1 cellular context compared by ENCODE assay signal in genomic region chr19:43634877-43635560, GRCh38.
A peak's percentile ranks its signal among the peaks of the same experiment; 100 is the strongest.
TF ChIP-seq lines count a peak whose summit lies in the region.

No MANE protein-coding gene starts in this region.

TF ChIP-seq in HepG2, 621 proteins besides CTCF, POLR2A, EP300 and RAD21 (continued from another document):
- TF ChIP-seq ZNF878 (CRISPR knock-in tag; IDR thresholded peaks at IDR 0.05) (no peak), HNF1A (IDR thresholded peaks at IDR 0.05; ENCODE audit: low read depth) (no peak), HNF1A (CRISPR knock-in tag; IDR thresholded peaks at IDR 0.05; ENCODE audit: borderline replicate concordance) (peak; percentile 45; the same call in 1 of the 2 replicates), ISL2 (CRISPR knock-in tag; IDR thresholded peaks at IDR 0.05) (no peak), XBP1 (CRISPR knock-in tag; IDR thresholded peaks at IDR 0.05) (no peak), REL (CRISPR knock-in tag; conservative IDR thresholded peaks at IDR 0.05) (no peak), SNAPC2 (CRISPR knock-in tag; IDR thresholded peaks at IDR 0.05) (peak; percentile 57; the same call in 1 of the 2 replicates), AGO1 (IDR thresholded peaks at IDR 0.05; ENCODE audit: low read depth, low read length, poor library complexity, severe bottlenecking) (no peak), POLR2G (IDR thresholded peaks at IDR 0.05; ENCODE audit: low read depth, low read length) (peak; percentile 80), GZF1 (CRISPR knock-in tag; IDR thresholded peaks at IDR 0.05) (no peak), ZNF746 (CRISPR knock-in tag; IDR thresholded peaks at IDR 0.05) (no peak), ZNF317 (CRISPR knock-in tag; IDR thresholded peaks at IDR 0.05) (no peak), ESRRA (CRISPR knock-in tag; IDR thresholded peaks at IDR 0.05; ENCODE audit: low read depth) (peak; percentile 95), CBX2 (IDR thresholded peaks at IDR 0.05; ENCODE audit: low read depth, low read length) (no peak), CBX2 (CRISPR knock-in tag; IDR thresholded peaks at IDR 0.05; ENCODE audit: low read depth) (no peak), ZNF24 (IDR thresholded peaks at IDR 0.05) (no peak), ETV5 (CRISPR knock-in tag; IDR thresholded peaks at IDR 0.05; ENCODE audit: borderline replicate concordance) (peak; percentile 25; the same call in 1 of the 2 replicates), HCFC1 (IDR thresholded peaks at IDR 0.05; ENCODE audit: low read depth, low read length) (no peak), ZNF597 (CRISPR knock-in tag; IDR thresholded peaks at IDR 0.05) (no peak), MTF1 (CRISPR knock-in tag; IDR thresholded peaks at IDR 0.05) (no peak), RFXANK (CRISPR knock-in tag; IDR thresholded peaks at IDR 0.05) (no peak), ZMAT5 (CRISPR knock-in tag; IDR thresholded peaks at IDR 0.05; ENCODE audit: borderline replicate concordance, low read depth) (no peak), ZNF282 (IDR thresholded peaks at IDR 0.05; ENCODE audit: partially characterized antibody) (no peak), ZNF761 (CRISPR knock-in tag; conservative IDR thresholded peaks at IDR 0.05) (0 out of 2 replicates have a peak, but pooled peaks have one; percentile 63), ZNF674 (CRISPR knock-in tag; IDR thresholded peaks at IDR 0.05; ENCODE audit: low read depth) (no peak), HOMEZ (CRISPR knock-in tag; IDR thresholded peaks at IDR 0.05; ENCODE audit: low read depth) (no peak; the same call in 1 of the 2 replicates), HNRNPH1 (optimal IDR thresholded peaks at IDR 0.05; ENCODE audit: low read depth, low read length) (no peak), ZNF263 (CRISPR knock-in tag; IDR thresholded peaks at IDR 0.05) (peak; percentile 70), AGO2 (optimal IDR thresholded peaks at IDR 0.05; ENCODE audit: low read depth, low read length) (no peak), ONECUT2 (CRISPR knock-in tag; IDR thresholded peaks at IDR 0.05) (no peak), ZNF432 (CRISPR knock-in tag; IDR thresholded peaks at IDR 0.05; ENCODE audit: borderline replicate concordance) (no peak), DRAP1 (CRISPR knock-in tag; IDR thresholded peaks at IDR 0.05) (0 out of 2 replicates have a peak, but pooled peaks have one; percentile 27), HNRNPK (IDR thresholded peaks at IDR 0.05; ENCODE audit: low read depth, low read length, poor library complexity, severe bottlenecking) (no peak), ATF7 (IDR thresholded peaks at IDR 0.05) (peak; percentile 60), ATF7 (CRISPR knock-in tag; IDR thresholded peaks at IDR 0.05) (no peak), RFX5 (IDR thresholded peaks at IDR 0.05; ENCODE audit: low read depth, low read length) (no peak), THRA (CRISPR knock-in tag; IDR thresholded peaks at IDR 0.05; ENCODE audit: borderline replicate concordance) (0 out of 2 replicates have a peak, but pooled peaks have one; percentile 19), ZNF556 (CRISPR knock-in tag; IDR thresholded peaks at IDR 0.05; ENCODE audit: borderline replicate concordance) (0 out of 2 replicates have a peak, but pooled peaks have one; percentile 54), SOX13 (IDR thresholded peaks at IDR 0.05) (no peak), SOX13 (CRISPR knock-in tag; conservative IDR thresholded peaks at IDR 0.05 in 1 of 2, IDR thresholded peaks at IDR 0.05 in 1 of 2) (peak in 1 of 2 experiments; percentile 28; a peak in 1 of 4 replicates), RAD51 (IDR thresholded peaks at IDR 0.05; ENCODE audit: borderline replicate concordance) (no peak), HINFP (CRISPR knock-in tag; IDR thresholded peaks at IDR 0.05; ENCODE audit: low read depth) (0 out of 2 replicates have a peak, but pooled peaks have one; percentile 69), CC2D1A (CRISPR knock-in tag; IDR thresholded peaks at IDR 0.05) (no peak), ISX (CRISPR knock-in tag; conservative IDR thresholded peaks at IDR 0.05) (no peak), TBX2 (CRISPR knock-in tag; IDR thresholded peaks at IDR 0.05; ENCODE audit: borderline replicate concordance) (peak; percentile 68), SPEN (CRISPR knock-in tag; IDR thresholded peaks at IDR 0.05; ENCODE audit: low read depth) (peak; percentile 48; the same call in 1 of the 2 replicates), ZNF616 (CRISPR knock-in tag; IDR thresholded peaks at IDR 0.05; ENCODE audit: low read depth) (no peak), FOXA1 (IDR thresholded peaks at IDR 0.05) (no peak), FOXA1 (CRISPR knock-in tag; IDR thresholded peaks at IDR 0.05) (peak; percentile 71), ZNF512B (CRISPR knock-in tag; IDR thresholded peaks at IDR 0.05; ENCODE audit: borderline replicate concordance) (no peak), ZNF790 (CRISPR knock-in tag; IDR thresholded peaks at IDR 0.05; ENCODE audit: borderline replicate concordance) (no peak), ETV6 (CRISPR knock-in tag; conservative IDR thresholded peaks at IDR 0.05) (no peak), ZNF232 (CRISPR knock-in tag; IDR thresholded peaks at IDR 0.05; ENCODE audit: borderline replicate concordance) (no peak), NFE2 (CRISPR knock-in tag; IDR thresholded peaks at IDR 0.05) (no peak), DNMT1 (CRISPR knock-in tag; IDR thresholded peaks at IDR 0.05) (no peak)
